25 cellular contexts compared by ENCODE assay signal in the genomic region with DNA sequence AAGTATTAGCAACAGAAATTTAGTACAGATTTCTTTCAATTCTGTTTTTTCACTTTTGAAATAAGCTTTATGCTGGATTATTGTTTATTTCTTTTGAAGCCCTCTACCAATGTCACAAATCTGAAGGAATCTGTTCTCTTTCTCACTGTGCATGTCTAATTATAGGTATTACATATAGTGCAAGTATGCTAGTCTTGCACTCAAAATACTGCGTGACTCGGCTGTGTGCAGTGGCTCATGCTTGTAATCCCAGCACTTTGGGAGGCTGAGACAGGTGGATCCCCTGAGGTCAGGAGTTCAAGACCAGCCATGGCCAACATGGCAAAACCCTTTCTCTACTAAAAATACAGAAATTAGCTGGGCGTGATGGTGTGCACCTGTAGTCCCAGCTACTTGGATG.
"Had no signal": no experiment of that assay in that cellular context is flagged by ENCODE, and none has a peak within 500 bp of the region (broad histone marks: within the 10 kb centered on the region; RNA-seq: fewer than 3 reads in every experiment).

No MANE protein-coding gene starts in this region.

- H3K27me3 ChIP-seq: heart right ventricle, hepatocyte, ovary, right atrium auricular region, right lobe of liver, stomach, suprapubic skin, tibial artery, upper lobe of right lung had no signal

- DNase-seq: heart right ventricle; kidney; lower lobe of right lung; mammary epithelial cell; mesenchymal stem cell; naive thymus-derived CD4-positive, alpha-beta T cell; ovary; right lobe of liver; stimulated activated CD4-positive, alpha-beta T cell treated with anti-CD3 and anti-CD28 coated beads, Interleukin-12 subunit alpha, Interleukin-12 subunit beta, amount 100 ng/mL, for 4 hours; stimulated activated CD4-positive, alpha-beta T cell treated with anti-CD3 and anti-CD28 coated beads, Interleukin-15, amount 100 ng/mL, for 24 hours; stimulated activated CD4-positive, alpha-beta T cell treated with anti-CD3 and anti-CD28 coated beads, Interleukin-2, amount 100 ng/mL, for 24 hours; stimulated activated CD4-positive, alpha-beta T cell treated with anti-CD3 and anti-CD28 coated beads, Interleukin-4, amount 100 ng/mL, for 1 hour; stimulated activated naive B cell treated with anti-CD40 and anti-IgM and Interleukin-4, amounts not matched to agents 10 μg/mL and 1 μg/mL and 100 μg/mL, for 72 hours; stimulated activated naive CD8-positive, alpha-beta T cell treated with anti-CD3 and anti-CD28 coated beads, Interleukin-15, Interleukin-2, amounts not matched to agents 100 U/mL and 50 U/mL, for 24 hours; stomach; tibial artery; trophoblast cell; upper lobe of right lung had no signal

- H3K4me2 ChIP-seq: hepatocyte had no signal

- H3K27ac ChIP-seq: hepatocyte, lower lobe of right lung, ovary, right atrium auricular region, right lobe of liver, skin epidermis, stomach, suprapubic skin, thoracic aorta, tibial artery, upper lobe of right lung had no signal

- H3K27ac Mint-ChIP-seq: naive thymus-derived CD4-positive, alpha-beta T cell; natural killer cell treated with Interleukin-12 subunit alpha and Interleukin-12 subunit beta and Interleukin-15 and Interleukin-18, amount 100 ng/mL, for 72 hours; progenitor cell of endocrine pancreas; stimulated activated naive B cell treated with anti-CD40 and anti-IgM and Interleukin-4, amounts not matched to agents 10 μg/mL and 1 μg/mL and 100 μg/mL, for 72 hours had no signal

- ATAC-seq: lower lobe of right lung; naive thymus-derived CD4-positive, alpha-beta T cell; natural killer cell treated with Interleukin-12 subunit alpha and Interleukin-12 subunit beta and Interleukin-15 and Interleukin-18, amount 100 ng/mL, for 72 hours; right lobe of liver; stimulated activated naive B cell treated with anti-CD40 and anti-IgM and Interleukin-4, amounts not matched to agents 10 μg/mL and 1 μg/mL and 100 μg/mL, for 72 hours; stimulated activated naive CD8-positive, alpha-beta T cell treated with anti-CD3 and anti-CD28 coated beads, Interleukin-15, Interleukin-2, amounts not matched to agents 100 U/mL and 50 U/mL, for 24 hours; upper lobe of right lung had no signal

- H2AFZ ChIP-seq: hepatocyte had no signal

- H3K4me1 Mint-ChIP-seq: naive thymus-derived CD4-positive, alpha-beta T cell; stimulated activated naive B cell treated with anti-CD40 and anti-IgM and Interleukin-4, amounts not matched to agents 10 μg/mL and 1 μg/mL and 100 μg/mL, for 72 hours had no signal

- H3K36me3 Mint-ChIP-seq: naive thymus-derived CD4-positive, alpha-beta T cell; natural killer cell treated with Interleukin-12 subunit alpha and Interleukin-12 subunit beta and Interleukin-15 and Interleukin-18, amount 100 ng/mL, for 72 hours; stimulated activated naive B cell treated with anti-CD40 and anti-IgM and Interleukin-4, amounts not matched to agents 10 μg/mL and 1 μg/mL and 100 μg/mL, for 72 hours had no signal

- H3K27me3 Mint-ChIP-seq: natural killer cell treated with Interleukin-12 subunit alpha and Interleukin-12 subunit beta and Interleukin-15 and Interleukin-18, amount 100 ng/mL, for 72 hours; progenitor cell of endocrine pancreas; stimulated activated naive B cell treated with anti-CD40 and anti-IgM and Interleukin-4, amounts not matched to agents 10 μg/mL and 1 μg/mL and 100 μg/mL, for 72 hours had no signal

- H3K4me3 Mint-ChIP-seq: naive thymus-derived CD4-positive, alpha-beta T cell; natural killer cell treated with Interleukin-12 subunit alpha and Interleukin-12 subunit beta and Interleukin-15 and Interleukin-18, amount 100 ng/mL, for 72 hours; stimulated activated naive B cell treated with anti-CD40 and anti-IgM and Interleukin-4, amounts not matched to agents 10 μg/mL and 1 μg/mL and 100 μg/mL, for 72 hours had no signal

- H3K79me2 ChIP-seq: hepatocyte had no signal

- H3K4me1 ChIP-seq: lower lobe of right lung, right atrium auricular region, right lobe of liver, stomach, suprapubic skin, tibial artery, upper lobe of right lung had no signal

- H3K36me3 ChIP-seq: heart right ventricle, lower lobe of right lung, ovary, right atrium auricular region, right lobe of liver, stomach, suprapubic skin, thoracic aorta, tibial artery, upper lobe of right lung had no signal

- H3K4me3 ChIP-seq: heart right ventricle, hepatocyte, lower lobe of right lung, ovary, right atrium auricular region, right lobe of liver, skin epidermis, stomach, suprapubic skin, thoracic aorta, tibial artery, upper lobe of right lung had no signal
